In genomic region chr22:50582562-50583293, GRCh38 we compare ENCODE assay signal across 8 cellular contexts. TPM values are rescaled to one million over a fixed set of nuclear protein-coding genes. Genes with fewer than 3 reads are reported as not detected.
DNase-seq lines count a peak whose midpoint lies in the region; ATAC-seq and TF ChIP-seq lines count a peak whose summit lies in the region.

A gene with protein sequence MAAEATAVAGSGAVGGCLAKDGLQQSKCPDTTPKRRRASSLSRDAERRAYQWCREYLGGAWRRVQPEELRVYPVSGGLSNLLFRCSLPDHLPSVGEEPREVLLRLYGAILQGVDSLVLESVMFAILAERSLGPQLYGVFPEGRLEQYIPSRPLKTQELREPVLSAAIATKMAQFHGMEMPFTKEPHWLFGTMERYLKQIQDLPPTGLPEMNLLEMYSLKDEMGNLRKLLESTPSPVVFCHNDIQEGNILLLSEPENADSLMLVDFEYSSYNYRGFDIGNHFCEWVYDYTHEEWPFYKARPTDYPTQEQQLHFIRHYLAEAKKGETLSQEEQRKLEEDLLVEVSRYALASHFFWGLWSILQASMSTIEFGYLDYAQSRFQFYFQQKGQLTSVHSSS (minus strand): TSS chr22:50582849. CDS start chr22:50582781, 68 bp downstream.

- H3K4me3 ChIP-seq in LNCaP clone FGC (ENCODE audit: low read depth, low read length) = peak within 1 kb of the TSS; percentile 76

- DNase-seq in Daoy (ENCODE audit: low read depth) (peak; percentile 98), GOT3 (lab: John Stamatoyannopoulos, UW) (peak; percentile 89), LNCaP clone FGC (ENCODE audit: low read depth) (peak; percentile 89), RWPE1 (ENCODE audit: low spot score) (peak; percentile 97), fibroblast of gingiva (ENCODE audit: low read depth) (peak; percentile 97), naive B cell (peak; percentile 99)

- peak within 1 kb of the TSS; percentile 96 for H3K4me3 Mint-ChIP-seq in activated T-helper 17 cell treated with anti-CD3 and anti-CD28 coated beads, Interleukin-2, amount 50 U/mL, for 72 hours
- H3K4me3 Mint-ChIP-seq in naive B cell = peak within 1 kb of the TSS; percentile 91 to 97 (median 95)
- peak within 1 kb of the TSS; percentile 93 for H3K4me3 Mint-ChIP-seq in stimulated activated memory B cell treated with anti-CD40 and anti-IgM and Interleukin-4, amounts not matched to agents 10 μg/mL and 1 μg/mL and 100 μg/mL, for 72 hours

- no peaks in the 10 kb centered on the region for H3K9me3 Mint-ChIP-seq in activated T-helper 17 cell treated with anti-CD3 and anti-CD28 coated beads, Interleukin-2, amount 50 U/mL, for 72 hours
- no peaks in the 10 kb centered on the region for H3K9me3 Mint-ChIP-seq in naive B cell
- H3K9me3 Mint-ChIP-seq in stimulated activated memory B cell treated with anti-CD40 and anti-IgM and Interleukin-4, amounts not matched to agents 10 μg/mL and 1 μg/mL and 100 μg/mL, for 72 hours = no peaks in the 10 kb centered on the region

- no peaks in the 10 kb centered on the region for H3K27me3 Mint-ChIP-seq in activated T-helper 17 cell treated with anti-CD3 and anti-CD28 coated beads, Interleukin-2, amount 50 U/mL, for 72 hours
- no peaks in the 10 kb centered on the region for H3K27me3 Mint-ChIP-seq in naive B cell
- no peaks in the 10 kb centered on the region for H3K27me3 Mint-ChIP-seq in stimulated activated memory B cell treated with anti-CD40 and anti-IgM and Interleukin-4, amounts not matched to agents 10 μg/mL and 1 μg/mL and 100 μg/mL, for 72 hours

- peaks cover 9% of the 10 kb centered on the region for H3K4me1 Mint-ChIP-seq in activated T-helper 17 cell treated with anti-CD3 and anti-CD28 coated beads, Interleukin-2, amount 50 U/mL, for 72 hours
- peaks cover 6 to 34% (median 10%) of the 10 kb centered on the region in 3 donors for H3K4me1 Mint-ChIP-seq in naive B cell
- H3K4me1 Mint-ChIP-seq in stimulated activated memory B cell treated with anti-CD40 and anti-IgM and Interleukin-4, amounts not matched to agents 10 μg/mL and 1 μg/mL and 100 μg/mL, for 72 hours = peaks cover 29% of the 10 kb centered on the region

- CTCF ChIA-PET in RWPE1 (lab: Yijun Ruan, JAX) = no interaction called here

- POLR2A ChIA-PET in RWPE1 (lab: Yijun Ruan, JAX; ENCODE audit: low non-redundant PET) = interaction anchor here (1.0 kb wide), 1 partner anchor 53 kb away, joined by 4 read pairs; the partner anchor contains the start of gene TYMP

- TF ChIP-seq CTCF in LNCaP clone FGC (IDR thresholded peaks at IDR 0.05; ENCODE audit: control insufficient read depth, extremely low read depth, insufficient read depth) (no peak), RWPE1 (conservative IDR thresholded peaks at IDR 0.05; ENCODE audit: low read depth) (no peak)

- H3K36me3 Mint-ChIP-seq in activated T-helper 17 cell treated with anti-CD3 and anti-CD28 coated beads, Interleukin-2, amount 50 U/mL, for 72 hours (ENCODE audit: low read depth) = peaks cover 34% of the 10 kb centered on the region
- no peaks in the 10 kb centered on the region for H3K36me3 Mint-ChIP-seq in naive B cell
- H3K36me3 Mint-ChIP-seq in stimulated activated memory B cell treated with anti-CD40 and anti-IgM and Interleukin-4, amounts not matched to agents 10 μg/mL and 1 μg/mL and 100 μg/mL, for 72 hours = peaks cover 21% of the 10 kb centered on the region

- peak within 1 kb of the TSS; percentile 90 for H3K27ac Mint-ChIP-seq in activated T-helper 17 cell treated with anti-CD3 and anti-CD28 coated beads, Interleukin-2, amount 50 U/mL, for 72 hours
- H3K27ac Mint-ChIP-seq in naive B cell = peak within 1 kb of the TSS; percentile 91 to 100 (median 96)
- H3K27ac Mint-ChIP-seq in stimulated activated memory B cell treated with anti-CD40 and anti-IgM and Interleukin-4, amounts not matched to agents 10 μg/mL and 1 μg/mL and 100 μg/mL, for 72 hours = peak within 1 kb of the TSS; percentile 98

- ATAC-seq in activated T-helper 17 cell treated with anti-CD3 and anti-CD28 coated beads, Interleukin-2, amount 50 U/mL, for 72 hours (replicated peaks) = peak; percentile 97
- peak; percentile 89 for ATAC-seq in naive B cell (ENCODE audit: low read depth in 2 of 2)
- ATAC-seq in stimulated activated memory B cell treated with anti-CD40 and anti-IgM and Interleukin-4, amounts not matched to agents 10 μg/mL and 1 μg/mL and 100 μg/mL, for 72 hours = peak; percentile 99

- peak within 1 kb of the TSS; percentile 93 for H3K27ac ChIP-seq in RWPE1

RNA-seq across cellular contexts. Expression of the gene that starts here (rescaled TPM):
- 18.3 and 26.2 TPM in 2 replicates for total RNA-seq in Daoy (2014; rRNA removed; shearing (Covaris generic))
- 10 to 100 TPM; 72.3 to 86.2 TPM for total RNA-seq in activated T-helper 17 cell treated with anti-CD3 and anti-CD28 coated beads, Interleukin-2, amount 50 U/mL, for 72 hours
- polyA plus RNA-seq in naive B cell (ENCODE audit: low read depth in 6 of 6) = 10 to 100 TPM; 36.2 to 50.8 (median 42.0) TPM

Comparison
In these comparisons a context has a peak if more than half of its experiments do, and no peak if none do; other contexts are left out.
1. Peak in every context shown above with its lines: DNase-seq, ATAC-seq, H3K4me3 ChIP-seq and H3K27ac ChIP-seq.